Comparison of ENCODE assay signal across 12 cellular contexts in genomic region chr18:49031511-49032188, GRCh38.
DNase-seq lines count a peak whose midpoint lies in the region; ATAC-seq and TF ChIP-seq lines count a peak whose summit lies in the region.
"Had no signal": no experiment of that assay in that cellular context is flagged by ENCODE, and none has a peak within 500 bp of the region (broad histone marks: within the 10 kb centered on the region; RNA-seq: fewer than 3 reads in every experiment).

No MANE protein-coding gene starts in this region.

- no peaks in the 10 kb centered on the region for H3K27me3 ChIP-seq in sigmoid colon
- H3K27me3 ChIP-seq: upper lobe of left lung had no signal

- H3K27ac ChIP-seq in sigmoid colon: no peak overlapping the region
- H3K27ac ChIP-seq: epithelial cell of prostate, upper lobe of left lung had no signal

- H3K36me3 ChIP-seq in sigmoid colon: no peaks in the 10 kb centered on the region
- H3K36me3 ChIP-seq: upper lobe of left lung had no signal

- TF ChIP-seq EP300 in sigmoid colon (IDR thresholded peaks at IDR 0.05): no peak

- intact Hi-C loops in sigmoid colon (cut with DNase I): no loop called here

- H3K4me3 ChIP-seq in sigmoid colon: no peak overlapping the region
- H3K4me3 ChIP-seq: upper lobe of left lung had no signal

- no peaks in the 10 kb centered on the region for H3K9me3 ChIP-seq in sigmoid colon
- H3K9me3 ChIP-seq: upper lobe of left lung had no signal

- 52 to 80% methylated on average over 17 of the region's 17 CpGs for WGBS in sigmoid colon, 2 donors

- ATAC-seq in HG03045 (IDR thresholded peaks at IDR 0.05; ENCODE audit: unreplicated experiment) (no peak), GM19023 (IDR thresholded peaks at IDR 0.05; ENCODE audit: unreplicated experiment) (no peak), HG03135 (IDR thresholded peaks at IDR 0.05; ENCODE audit: unreplicated experiment) (no peak)
- ATAC-seq: PC-3 had no signal

- DNase-seq in CD1c-positive myeloid dendritic cell (ENCODE audit: extremely low spot score) (peak; percentile 80), sigmoid colon (peak; percentile 46), A172 (ENCODE audit: low spot score) (no peak)
- peak; percentile 44 to 47 for DNase-seq in activated CD4-positive, alpha-beta T cell treated with anti-CD3 and anti-CD28 coated beads for 4 hours
- peak; percentile 18 for DNase-seq in central memory CD4-positive, alpha-beta T cell
- DNase-seq: NCI-H2081, PC-3 had no signal

- H3K4me1 ChIP-seq in sigmoid colon: no peaks in the 10 kb centered on the region
- H3K4me1 ChIP-seq: upper lobe of left lung had no signal

- no peak for TF ChIP-seq CTCF in sigmoid colon (IDR thresholded peaks at IDR 0.05)

- TF ChIP-seq POLR2A in sigmoid colon (IDR thresholded peaks at IDR 0.05): no peak
